10 cellular contexts compared by ENCODE assay signal in genomic region chr12:65300679-65301349, GRCh38. TPM values are rescaled to one million over a fixed set of nuclear protein-coding genes. Genes with fewer than 3 reads are reported as not detected.
DNase-seq lines count a peak whose midpoint lies in the region; ATAC-seq, FAIRE-seq and TF ChIP-seq lines count a peak whose summit lies in the region.
"Had no signal": no experiment of that assay in that cellular context is flagged by ENCODE, and none has a peak within 500 bp of the region (broad histone marks: within the 10 kb centered on the region; RNA-seq: fewer than 3 reads in every experiment).

No MANE protein-coding gene starts in this region.

- no peak for TF ChIP-seq POLR2A in H54 (IDR thresholded peaks at IDR 0.05; ENCODE audit: low read depth, low read length)

- H3K36me3 ChIP-seq in left ventricle myocardium inferior, result peaks cover 3% of the 10 kb centered on the region

- FAIRE-seq in H54 (lab: Jason Lieb, UNC) (peak; percentile 76), TTC549 (lab: Jason Lieb, UNC) (peak; percentile 5)

- peaks cover 75% of the 10 kb centered on the region for H3K4me1 ChIP-seq in left ventricle myocardium inferior

- TF ChIP-seq CTCF in left ventricle myocardium inferior (IDR thresholded peaks at IDR 0.05; ENCODE audit: borderline replicate concordance), result peak; percentile 53

- DNase-seq in A172 (ENCODE audit: low spot score), result peak; percentile 27
- no peak for DNase-seq in H54 (ENCODE audit: insufficient read length, low spot score)
- no peak for DNase-seq in left ventricle myocardium inferior
- DNase-seq in effector CD8-positive, alpha-beta T cell (lab: John Stamatoyannopoulos, UW), result no peak
- DNase-seq: activated T-cell treated with anti-CD3 and anti-CD28 coated beads, Interleukin-2, amount 50 U/mL, for 1 hour; hippocampal formation had no signal

- ATAC-seq in GM21619 (IDR thresholded peaks at IDR 0.05; ENCODE audit: unreplicated experiment) (no peak), GM21737 (IDR thresholded peaks at IDR 0.05; ENCODE audit: unreplicated experiment) (no peak), HG03025 (IDR thresholded peaks at IDR 0.05; ENCODE audit: low FRiP score, unreplicated experiment) (no peak)

- H3K27me3 ChIP-seq in left ventricle myocardium inferior (ENCODE audit: low read depth), result no peaks in the 10 kb centered on the region

- no peaks in the 10 kb centered on the region for H3K9me3 ChIP-seq in left ventricle myocardium inferior (replicated peaks)

- intact Hi-C loops in left ventricle myocardium inferior (cut with micrococcal nuclease), result no loop called here

- H3K27ac ChIP-seq in left ventricle myocardium inferior (replicated peaks), result peak overlapping the region; percentile 63

- peak overlapping the region; percentile 32 for H3K4me3 ChIP-seq in left ventricle myocardium inferior

RNA-seq across cellular contexts. Expression of gene MSRB3, which starts 22.3 kb away (rescaled TPM):
- 5.1 and 6.3 TPM in 2 replicates for total RNA-seq in A172 (2014; rRNA removed; shearing (Covaris generic))
- total RNA-seq in left ventricle myocardium inferior, result 125 TPM

Comparison
In these comparisons a context has a peak if more than half of its experiments do, and no peak if none do; other contexts are left out.
1. RNA of gene MSRB3, which starts 22.3 kb away (total RNA-seq): 125 TPM in left ventricle myocardium inferior (single experiment); 5.1 to 6.3 TPM in A172; every median in the first group is over 10 times any median in the second.